8 cellular contexts compared by ENCODE assay signal in the genomic region with DNA sequence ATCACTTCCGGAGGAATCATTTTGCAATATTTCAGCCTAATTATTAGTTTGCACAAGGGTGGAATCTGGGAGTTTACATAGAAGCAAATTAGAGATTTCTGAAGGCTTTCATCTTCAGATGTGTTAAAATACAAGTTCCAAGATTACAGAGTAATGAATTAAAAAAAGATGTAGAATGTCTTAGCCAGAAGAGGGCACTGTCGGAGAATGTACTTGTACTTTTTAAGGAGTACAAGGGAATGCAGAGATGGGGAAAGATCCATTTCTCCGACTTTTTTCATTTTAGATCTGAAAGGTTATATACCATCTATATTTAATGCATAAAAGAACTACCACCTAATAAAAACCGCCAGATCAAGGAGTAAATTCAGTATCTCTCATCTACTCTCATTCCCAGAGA. TPM values are rescaled to one million over a fixed set of nuclear protein-coding genes. Genes with fewer than 3 reads are reported as not detected.
A peak's percentile ranks its signal among the peaks of the same experiment; 100 is the strongest.
DNase-seq lines count a peak whose midpoint lies in the region; ATAC-seq and TF ChIP-seq lines count a peak whose summit lies in the region.

No MANE protein-coding gene starts in this region.

- peak in 4 of 6 experiments; percentile 13 to 55 (median 42) for TF ChIP-seq CTCF in esophagus squamous epithelium (IDR thresholded peaks at IDR 0.05)

- 53 to 57% methylated on average over 4 of the region's 4 CpGs for WGBS in esophagus squamous epithelium, 2 donors

- H3K4me3 ChIP-seq in esophagus squamous epithelium (no peak overlapping the region), skeletal muscle cell (ENCODE audit: low read depth, low read length) (no peak overlapping the region)

- no peaks in the 10 kb centered on the region for H3K27me3 ChIP-seq in esophagus squamous epithelium

- no peak for TF ChIP-seq POLR2A in esophagus squamous epithelium (IDR thresholded peaks at IDR 0.05)

- no peak overlapping the region for H3K27ac ChIP-seq in esophagus squamous epithelium

- DNase-seq in NCI-H2107 treated with DMSO at 0.1 percent for 48 hours (lab: John Stamatoyannopoulos, UW; ENCODE audit: unreplicated experiment), result peak; percentile 8
- no peak for DNase-seq in NCI-H2107 (lab: John Stamatoyannopoulos, UW)
- peak; percentile 25 for DNase-seq in NCI-H460 (ENCODE audit: extremely low read depth, low read depth)
- DNase-seq in esophagus squamous epithelium (lab: John Stamatoyannopoulos, UW), result no peak
- peak; percentile 13 for DNase-seq in skeletal muscle cell (ENCODE audit: low read depth)
- DNase-seq in effector CD4-positive, alpha-beta T cell, result no peak
- no peak for DNase-seq in posterior vena cava (ENCODE audit: low spot score)

- peaks cover 2 to 97% (median 6%) of the 10 kb centered on the region in 3 donors for H3K36me3 ChIP-seq in esophagus squamous epithelium

- no peak for ATAC-seq in GM21381 (IDR thresholded peaks at IDR 0.05; ENCODE audit: unreplicated experiment)

- no peaks in the 10 kb centered on the region for H3K4me1 ChIP-seq in esophagus squamous epithelium

- H3K9me3 ChIP-seq in esophagus squamous epithelium, result no peaks in the 10 kb centered on the region

- intact Hi-C loops in esophagus squamous epithelium (cut with DNase I) (no loop called here), posterior vena cava (cut with DNase I) (no loop called here)

RNA-seq across cellular contexts. Expression of a gene that starts 43.1 kb away (rescaled TPM):
- 5.1 and 6.4 TPM in 2 replicates for total RNA-seq in NCI-H460 (2014; rRNA removed; shearing (Covaris generic))
- polyA plus RNA-seq in NCI-H460 (2014; cell fraction: nucleus; rRNA removed), result 6.7 and 7.7 TPM in 2 replicates
- total RNA-seq in esophagus squamous epithelium (1 to 10 TPM in 3 of 4 donors, under 1 TPM in 1; 0.57 to 4.6 (median 2.1) TPM), posterior vena cava (1 to 10 TPM; 4.0 to 4.9 TPM)

RNA-seq across cellular contexts. Expression of a gene that starts 55.7 kb away (rescaled TPM):
- 26.5 and 28.9 TPM in 2 replicates for total RNA-seq in NCI-H460 (2014; rRNA removed; shearing (Covaris generic))
- 22.8 and 23.5 TPM in 2 replicates for polyA plus RNA-seq in NCI-H460 (2014; cell fraction: nucleus; rRNA removed)
- 10 to 100 TPM; 30.0 to 38.1 (median 34.5) TPM for total RNA-seq in esophagus squamous epithelium
- total RNA-seq in posterior vena cava, result 10 to 100 TPM; 62.4 to 80.3 TPM

Comparison
In these comparisons a context has a peak if more than half of its experiments do, and no peak if none do; other contexts are left out.
1. DNase-seq: peak in NCI-H2107 treated with DMSO at 0.1 percent for 48 hours (single experiment), NCI-H460 (single experiment) and skeletal muscle cell (single experiment); none in NCI-H2107 (single experiment), esophagus squamous epithelium (single experiment), effector CD4-positive, alpha-beta T cell (single experiment) and posterior vena cava (single experiment).